In genomic region chr11:119299416-119299815, GRCh38 we compare ENCODE assay signal across 15 cellular contexts. TPM values are rescaled to one million over a fixed set of nuclear protein-coding genes. Genes with fewer than 3 reads are reported as not detected.
DNase-seq lines count a peak whose midpoint lies in the region; ATAC-seq and TF ChIP-seq lines count a peak whose summit lies in the region.
"Had no signal": no experiment of that assay in that cellular context is flagged by ENCODE, and none has a peak within 500 bp of the region (broad histone marks: within the 10 kb centered on the region; RNA-seq: fewer than 3 reads in every experiment).

No MANE protein-coding gene starts in this region.

- H2BK120ac ChIP-seq in IMR-90 (ENCODE audit: low read depth, low read length) = no peak overlapping the region

- CTCF ChIA-PET in IMR-90 (lab: Yijun Ruan, JAX) = interaction anchor here (1.1 kb wide), 1 partner anchor 15 kb away, joined by 3 read pairs; no protein-coding TSS in a partner anchor

- TF ChIP-seq POLR2A in IMR-90 (IDR thresholded peaks at IDR 0.05; ENCODE audit: low read depth, low read length) (no peak), esophagus muscularis mucosa (IDR thresholded peaks at IDR 0.05; ENCODE audit: low read depth) (no peak)

- intact Hi-C loops in IMR-90 (cut with micrococcal nuclease) (no loop called here), esophagus muscularis mucosa (cut with DNase I) (no loop called here), psoas muscle (cut with DNase I) (loop anchor here in 1 of 2 donors (2.0 kb wide), 1 partner anchor 35 kb away; the partner anchor contains the start of gene RNF26)

- H3K36me3 ChIP-seq in IMR-90 (ENCODE audit: control insufficient read depth, insufficient read depth, low read length) (peaks cover 32% of the 10 kb centered on the region), esophagus muscularis mucosa (peaks cover 11 to 72% (median 53%) of the 10 kb centered on the region in 4 donors), psoas muscle (ENCODE audit: insufficient read depth in 1 of 2, low read depth in 1 of 2) (peaks cover 0 to 56% of the 10 kb centered on the region in 2 donors), stomach smooth muscle (ENCODE audit: control insufficient read depth in 2 of 2, insufficient read depth in 2 of 2, low read length in 2 of 2) (peaks cover 23 to 31% of the 10 kb centered on the region in 2 donors)

- peaks cover 10 to 50% of the 10 kb centered on the region in 2 experiments for H3K79me1 ChIP-seq in IMR-90 (ENCODE audit: low read depth in 1 of 2, low read length in 2 of 2)

- H4K8ac ChIP-seq in IMR-90 (ENCODE audit: low read depth in 2 of 2, low read length in 2 of 2) = no peak overlapping the region

- no peak overlapping the region for H2BK15ac ChIP-seq in IMR-90 (ENCODE audit: low read depth, low read length)

- no peak overlapping the region for H3K23ac ChIP-seq in IMR-90 (ENCODE audit: low read depth, low read length)

- no peak overlapping the region for H4K91ac ChIP-seq in IMR-90 (ENCODE audit: insufficient read depth, low read depth, low read length)

- no peak overlapping the region for H3K9ac ChIP-seq in IMR-90 (ENCODE audit: low read depth, low read length)
- H3K9ac ChIP-seq in stomach smooth muscle (ENCODE audit: low read length in 2 of 2) = no peak overlapping the region
- H3K9ac ChIP-seq: BLaER1 treated with 17β-estradiol and CSF1 and Interleukin-3, amounts not matched to agents 10 nM and 100 nM had no signal

- H2BK20ac ChIP-seq in IMR-90 (ENCODE audit: low read depth, low read length) = no peak overlapping the region

- POLR2A ChIA-PET in IMR-90 (lab: Charles Lee; ENCODE audit: unreplicated experiment) = no interaction called here

- WGBS in IMR-90 (ENCODE audit: extremely low coverage in 2 of 2, insufficient read length in 1 of 2), 2 experiments = 100% methylated on average over 4 of the region's 9 CpGs; no CpG with 5 or more reads in 1 of the 2 experiments
- 93% methylated on average over 9 of the region's 9 CpGs for WGBS in esophagus muscularis mucosa
- WGBS in psoas muscle, 3 donors = 59 to 67% (median 64%) methylated on average over 9 of the region's 9 CpGs

- H3K18ac ChIP-seq in IMR-90 (ENCODE audit: low read depth, low read length) = no peak overlapping the region

- H3K27ac ChIP-seq in IMR-90 (ENCODE audit: insufficient read depth, low read length) (no peak overlapping the region), esophagus muscularis mucosa (replicated peaks in 1 of 4) (peak overlapping the region; percentile 60 to 98 (median 76)), psoas muscle (peak overlapping the region; percentile 89), stomach smooth muscle (ENCODE audit: low read length) (peak overlapping the region; percentile 77)
- H3K27ac ChIP-seq: BLaER1 treated with 17β-estradiol and CSF1 and Interleukin-3, amounts not matched to agents 10 nM and 100 nM had no signal

- DNase-seq in IMR-90 (no peak), esophagus muscularis mucosa (ENCODE audit: extremely low spot score) (no peak), psoas muscle (no peak), NCI-H187 (lab: John Stamatoyannopoulos, UW) (no peak)
- no peak for DNase-seq in stimulated activated CD4-positive, alpha-beta T cell treated with anti-CD3 and anti-CD28 coated beads, Interleukin-2, amount 100 ng/mL, for 24 hours
- DNase-seq: ACHN; CD4-positive, CD25-positive, alpha-beta regulatory T cell; DMS53; GF-D8 had no signal

- no peak overlapping the region for H3K14ac ChIP-seq in IMR-90 (replicated peaks; ENCODE audit: low read depth, low read length)

- H3K4me1 ChIP-seq in IMR-90 (ENCODE audit: control insufficient read depth, insufficient read depth, low read length) = no peaks in the 10 kb centered on the region
- H3K4me1 ChIP-seq in esophagus muscularis mucosa = peaks cover 22 to 60% (median 56%) of the 10 kb centered on the region in 4 donors
- H3K4me1 ChIP-seq in psoas muscle = peaks cover 71% of the 10 kb centered on the region
- H3K4me1 ChIP-seq in stomach smooth muscle (ENCODE audit: control insufficient read depth, insufficient read depth, low read length) = peaks cover 38% of the 10 kb centered on the region
- H3K4me1 ChIP-seq: BLaER1 treated with 17β-estradiol and CSF1 and Interleukin-3, amounts not matched to agents 10 nM and 100 nM; HAP-1 had no signal

- H2AK9ac ChIP-seq in IMR-90 (replicated peaks; ENCODE audit: low read depth, low read length, poor library complexity) = peak overlapping the region; percentile 29

- H3K4me3 ChIP-seq in IMR-90 (ENCODE audit: insufficient read depth, low read depth, low read length) (no peak overlapping the region), esophagus muscularis mucosa (no peak overlapping the region), psoas muscle (no peak overlapping the region), stomach smooth muscle (ENCODE audit: low read length in 2 of 2) (no peak overlapping the region)
- H3K4me3 ChIP-seq: BLaER1 treated with 17β-estradiol and CSF1 and Interleukin-3, amounts not matched to agents 10 nM and 100 nM; HAP-1 had no signal

- no peak for TF ChIP-seq CTCF in IMR-90 (conservative IDR thresholded peaks at IDR 0.05; ENCODE audit: low read depth, low read length)
- no peak for TF ChIP-seq CTCF in esophagus muscularis mucosa (IDR thresholded peaks at IDR 0.05)
- TF ChIP-seq CTCF in psoas muscle (IDR thresholded peaks at IDR 0.05) = no peak

- in situ Hi-C loops in IMR-90 (cut with MboI; ENCODE audit: low sequenced_read_pairs) = no loop called here

- H3K9me3 ChIP-seq in IMR-90 (ENCODE audit: control insufficient read depth, insufficient read depth, low read length) (no peaks in the 10 kb centered on the region), esophagus muscularis mucosa (no peaks in the 10 kb centered on the region), psoas muscle (no peaks in the 10 kb centered on the region), stomach smooth muscle (ENCODE audit: control insufficient read depth in 2 of 2, low read length in 2 of 2) (no peaks in the 10 kb centered on the region)
- H3K9me3 ChIP-seq: BLaER1 treated with 17β-estradiol and CSF1 and Interleukin-3, amounts not matched to agents 10 nM and 100 nM; HAP-1 had no signal

- no peak overlapping the region for H4K5ac ChIP-seq in IMR-90 (ENCODE audit: low read depth, low read length)

- H3K9me1 ChIP-seq in IMR-90 (ENCODE audit: insufficient read depth, low read length) = peaks cover 5% of the 10 kb centered on the region; the same call in 1 of the 2 replicates

- no peaks in the 10 kb centered on the region for H3K27me3 ChIP-seq in IMR-90 (ENCODE audit: control insufficient read depth, insufficient read depth, low read length)
- H3K27me3 ChIP-seq in esophagus muscularis mucosa = no peaks in the 10 kb centered on the region
- H3K27me3 ChIP-seq in psoas muscle (ENCODE audit: insufficient read depth in 3 of 3, low read length in 2 of 3) = no peaks in the 10 kb centered on the region
- no peaks in the 10 kb centered on the region for H3K27me3 ChIP-seq in stomach smooth muscle (ENCODE audit: control insufficient read depth in 1 of 2, insufficient read depth in 2 of 2, low read length in 2 of 2)
- H3K27me3 ChIP-seq: BLaER1 treated with 17β-estradiol and CSF1 and Interleukin-3, amounts not matched to agents 10 nM and 100 nM had no signal

- no peak overlapping the region for H2AFZ ChIP-seq in IMR-90 (replicated peaks; ENCODE audit: low read length, poor library complexity)

- no peak for TF ChIP-seq EP300 in esophagus muscularis mucosa (IDR thresholded peaks at IDR 0.05)

- no peak overlapping the region for H2AK5ac ChIP-seq in IMR-90 (ENCODE audit: low read depth, low read length)

- H4K20me1 ChIP-seq in IMR-90 (ENCODE audit: insufficient read depth, low read length) = no peaks in the 10 kb centered on the region

- no peak overlapping the region for H3K56ac ChIP-seq in IMR-90 (ENCODE audit: extremely low read depth, insufficient read depth, low read length)

- TF ChIP-seq RAD21 in IMR-90 (IDR thresholded peaks at IDR 0.05; ENCODE audit: low read length) = no peak

- dilution Hi-C loops in IMR-90 (cut with HindIII; ENCODE audit: low sequenced_read_pairs, unreplicated experiment) = no loop called here

- no TSS peak for BruUV-seq in IMR-90 (replicated peaks; lab: Mats Ljungman, UMichigan)

- no peak overlapping the region for H2BK5ac ChIP-seq in IMR-90 (ENCODE audit: low read depth, low read length, poor library complexity, severe bottlenecking)

- H3K4ac ChIP-seq in IMR-90 (ENCODE audit: low read depth, low read length) = no peak overlapping the region

- ATAC-seq in IMR-90 (ENCODE audit: low read depth) = no peak
- peak in 1 of 4 donors; percentile 1 for ATAC-seq in psoas muscle
- ATAC-seq in HG03439 (IDR thresholded peaks at IDR 0.05; ENCODE audit: unreplicated experiment) = no peak

- H3K4me2 ChIP-seq in IMR-90 (ENCODE audit: low read depth, low read length) = no peak overlapping the region
- H3K4me2 ChIP-seq: BLaER1 treated with 17β-estradiol and CSF1 and Interleukin-3, amounts not matched to agents 10 nM and 100 nM had no signal

RNA-seq across cellular contexts. Expression of gene MCAM, which starts 17.5 kb away (rescaled TPM):
- 131 and 165 TPM in 2 replicates for total RNA-seq in IMR-90 (2012; rRNA removed)
- 79.4 and 95.1 TPM in 2 replicates for polyA plus RNA-seq in IMR-90 (2012; rRNA removed)
- polyA plus RNA-seq in IMR-90 (2012; cell fraction: cytosol; rRNA removed) = 197 and 220 TPM in 2 replicates
- polyA plus RNA-seq in IMR-90 (2012; cell fraction: nucleus; rRNA removed; ENCODE audit: low replicate concordance) = 58.2 and 150 TPM in 2 replicates
- 1,000 to 10,000 TPM in 1 of 4 donors, 100 to 1,000 TPM in 3; 607 to 1,312 (median 805) TPM for total RNA-seq in esophagus muscularis mucosa
- 10 to 100 TPM; 24.5 to 71.1 (median 43.6) TPM for total RNA-seq in psoas muscle
- 10 to 100 TPM; 15.4 to 27.4 (median 27.3) TPM for polyA plus RNA-seq in psoas muscle

RNA-seq across cellular contexts. Expression of gene RNF26, which starts 34.9 kb away (rescaled TPM):
- total RNA-seq in IMR-90 (2012; rRNA removed) (3.4 and 3.6 TPM in 2 replicates), esophagus muscularis mucosa (10 to 100 TPM; 14.2 to 33.2 (median 20.9) TPM), psoas muscle (1 to 10 TPM; 6.1 to 8.8 (median 7.5) TPM)
- polyA plus RNA-seq in IMR-90 (2012; rRNA removed) (36.7 and 38.1 TPM in 2 replicates), psoas muscle (1 to 10 TPM; 5.8 to 8.9 (median 7.1) TPM)
- polyA plus RNA-seq in IMR-90 (2012; cell fraction: cytosol; rRNA removed) = 34.0 and 44.0 TPM in 2 replicates
- 7.8 and 14.3 TPM in 2 replicates for polyA plus RNA-seq in IMR-90 (2012; cell fraction: nucleus; rRNA removed; ENCODE audit: low replicate concordance)

RNA-seq across cellular contexts. Expression of gene C1QTNF5, which starts 41.3 kb away (rescaled TPM):
- 1.9 and 2.0 TPM in 2 replicates for total RNA-seq in IMR-90 (2012; rRNA removed)
- polyA plus RNA-seq in IMR-90 (2012; rRNA removed) = 5.4 and 5.8 TPM in 2 replicates
- polyA plus RNA-seq in IMR-90 (2012; cell fraction: cytosol; rRNA removed) = 5.1 and 9.5 TPM in 2 replicates
- polyA plus RNA-seq in IMR-90 (2012; cell fraction: nucleus; rRNA removed; ENCODE audit: low replicate concordance) = 5.6 and 7.4 TPM in 2 replicates
- 10 to 100 TPM; 23.7 to 74.3 (median 51.6) TPM for total RNA-seq in esophagus muscularis mucosa
- 10 to 100 TPM in 1 of 4 donors, 1 to 10 TPM in 3; 5.3 to 11.6 (median 8.8) TPM for total RNA-seq in psoas muscle
- polyA plus RNA-seq in psoas muscle = 10 to 100 TPM in 1 of 3 donors, 1 to 10 TPM in 2; 3.2 to 12.0 (median 4.7) TPM
- total RNA-seq: A172; CD4-positive, CD25-positive, alpha-beta regulatory T cell had no signal
- polyA plus RNA-seq: CD4-positive, CD25-positive, alpha-beta regulatory T cell had no signal

RNA-seq across cellular contexts. Expression of gene MFRP, which starts 47.1 kb away (rescaled TPM):
- not detected in 2 replicates for total RNA-seq in IMR-90 (2012; rRNA removed)
- polyA plus RNA-seq in IMR-90 (2012; rRNA removed) = not detected in 2 replicates
- polyA plus RNA-seq in IMR-90 (2012; cell fraction: cytosol; rRNA removed) = 0.02 and 0.05 TPM in 2 replicates
- polyA plus RNA-seq in IMR-90 (2012; cell fraction: nucleus; rRNA removed; ENCODE audit: low replicate concordance) = not detected in 2 replicates
- total RNA-seq in esophagus muscularis mucosa = under 1 TPM in 1 of 4 donors, not detected in 3; 0.11 TPM
- total RNA-seq in psoas muscle = not detected
- polyA plus RNA-seq in psoas muscle = under 1 TPM in 2 of 3 donors, not detected in 1; 0.01 to 0.05 TPM
- total RNA-seq: A172; CD4-positive, CD25-positive, alpha-beta regulatory T cell; H1 had no signal
- polyA plus RNA-seq: CD4-positive, CD25-positive, alpha-beta regulatory T cell had no signal
